21 cellular contexts compared by ENCODE assay signal in the genomic region with DNA sequence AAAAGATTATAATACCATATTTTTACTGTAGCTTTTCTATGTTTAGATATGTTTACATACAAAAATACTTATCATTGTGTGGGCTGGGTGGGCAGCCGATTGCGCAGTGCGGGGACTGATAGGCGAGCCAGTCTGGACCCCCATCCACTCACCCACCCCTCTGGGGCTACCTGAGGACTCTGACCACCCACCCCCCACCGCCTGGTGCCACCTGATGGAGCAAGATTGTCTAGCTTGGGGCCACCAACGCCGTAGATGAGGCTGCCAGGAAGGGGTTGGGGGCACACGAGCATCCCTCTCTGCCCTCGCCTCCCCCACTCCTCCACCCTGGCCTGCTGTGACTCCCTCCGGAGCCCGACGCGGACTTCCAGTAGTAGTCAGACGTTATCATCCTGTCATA. TPM values are rescaled to one million over a fixed set of nuclear protein-coding genes. Genes with fewer than 3 reads are reported as not detected.
DNase-seq lines count a peak whose midpoint lies in the region; ATAC-seq and TF ChIP-seq lines count a peak whose summit lies in the region.
"Had no signal": no experiment of that assay in that cellular context is flagged by ENCODE, and none has a peak within 500 bp of the region (broad histone marks: within the 10 kb centered on the region; RNA-seq: fewer than 3 reads in every experiment).

No MANE protein-coding gene starts in this region.

- H3K9me2 ChIP-seq in Karpas-422 (replicated peaks; ENCODE audit: insufficient read depth, low read length), result no peaks in the 10 kb centered on the region

- H3K4me3 ChIP-seq in Karpas-422 (ENCODE audit: low read length) (no peak overlapping the region), upper lobe of right lung (no peak overlapping the region), coronary artery (no peak overlapping the region)
- H3K4me3 ChIP-seq: BLaER1 treated with 17β-estradiol and CSF1 and Interleukin-3, amounts not matched to agents 10 nM and 100 nM had no signal

- H3K36me3 Mint-ChIP-seq in endothelial cell (ENCODE audit: low read depth, unreplicated experiment), result peaks cover 38% of the 10 kb centered on the region
- H3K36me3 Mint-ChIP-seq in activated CD4-positive, alpha-beta T cell treated with anti-CD3 and anti-CD28 coated beads, Interleukin-2, amount 10 ng/mL, durations not matched to agents 24 days and 14 days (ENCODE audit: low read depth), result peaks cover 1% of the 10 kb centered on the region

- peak; percentile 19 for DNase-seq in Karpas-422
- no peak for DNase-seq in endothelial cell (ENCODE audit: low spot score)
- DNase-seq in left lobe of liver (ENCODE audit: low spot score), result peak; percentile 43
- no peak for DNase-seq in upper lobe of right lung
- no peak for DNase-seq in activated CD4-positive, alpha-beta T cell treated with anti-CD3 and anti-CD28 coated beads, Interleukin-2, amount 10 ng/mL, durations not matched to agents 24 days and 14 days
- DNase-seq in occipital lobe (lab: John Stamatoyannopoulos, UW), result no peak
- DNase-seq in coronary artery (ENCODE audit: low spot score), result no peak
- DNase-seq in stimulated activated CD4-positive, alpha-beta T cell treated with anti-CD3 and anti-CD28 coated beads, Interleukin-2, amount 100 ng/mL, for 48 hours, result no peak
- DNase-seq: 8988T; ACHN; AML-193; Caco-2; Calu3; CD4-positive, alpha-beta T cell; CD8-positive, alpha-beta T cell; DMS79 treated with DMSO at 0.1 percent for 48 hours; GF-D8 had no signal

- no peak for TF ChIP-seq CTCF in endothelial cell (IDR thresholded peaks at IDR 0.05; ENCODE audit: unreplicated experiment)
- TF ChIP-seq CTCF in upper lobe of right lung (IDR thresholded peaks at IDR 0.05), result no peak
- no peak for TF ChIP-seq CTCF in coronary artery (IDR thresholded peaks at IDR 0.05)

- H3K4me1 Mint-ChIP-seq in endothelial cell (ENCODE audit: unreplicated experiment), result no peaks in the 10 kb centered on the region
- H3K4me1 Mint-ChIP-seq in activated CD4-positive, alpha-beta T cell treated with anti-CD3 and anti-CD28 coated beads, Interleukin-2, amount 10 ng/mL, durations not matched to agents 24 days and 14 days, result no peaks in the 10 kb centered on the region

- H3K4me2 ChIP-seq in Karpas-422 (ENCODE audit: low read depth, low read length, poor library complexity, severe bottlenecking), result no peak overlapping the region
- H3K4me2 ChIP-seq: BLaER1 treated with 17β-estradiol and CSF1 and Interleukin-3, amounts not matched to agents 10 nM and 100 nM had no signal

- no peaks in the 10 kb centered on the region for H3K9me3 Mint-ChIP-seq in endothelial cell (ENCODE audit: unreplicated experiment)
- H3K9me3 Mint-ChIP-seq in activated CD4-positive, alpha-beta T cell treated with anti-CD3 and anti-CD28 coated beads, Interleukin-2, amount 10 ng/mL, durations not matched to agents 24 days and 14 days, result peaks cover 11% of the 10 kb centered on the region

- intact Hi-C loops in upper lobe of right lung (cut with DNase I), result no loop called here
- intact Hi-C loops in activated CD4-positive, alpha-beta T cell treated with anti-CD3 and anti-CD28 coated beads, Interleukin-2, amount 10 ng/mL, durations not matched to agents 24 days and 14 days (cut with micrococcal nuclease), result no loop called here

- H3K4me1 ChIP-seq in Karpas-422 (ENCODE audit: low read length) (no peaks in the 10 kb centered on the region), upper lobe of right lung (no peaks in the 10 kb centered on the region)
- H3K4me1 ChIP-seq: Caco-2 had no signal

- H3K27me3 ChIP-seq in Karpas-422 (ENCODE audit: low read length), result no peaks in the 10 kb centered on the region
- H3K27me3 ChIP-seq in upper lobe of right lung, result no peaks in the 10 kb centered on the region
- H3K27me3 ChIP-seq: BLaER1 treated with 17β-estradiol and CSF1 and Interleukin-3, amounts not matched to agents 10 nM and 100 nM had no signal

- H3K27ac Mint-ChIP-seq in endothelial cell (ENCODE audit: unreplicated experiment), result no peak overlapping the region
- H3K27ac Mint-ChIP-seq in activated CD4-positive, alpha-beta T cell treated with anti-CD3 and anti-CD28 coated beads, Interleukin-2, amount 10 ng/mL, durations not matched to agents 24 days and 14 days, result no peak overlapping the region
- H3K27ac Mint-ChIP-seq: B cell; CD4-positive, alpha-beta T cell; CD8-positive, alpha-beta T cell had no signal

- H3K27ac ChIP-seq in Karpas-422 (ENCODE audit: low read length) (no peak overlapping the region), upper lobe of right lung (no peak overlapping the region), coronary artery (no peak overlapping the region)
- H3K27ac ChIP-seq: BLaER1 treated with 17β-estradiol and CSF1 and Interleukin-3, amounts not matched to agents 10 nM and 100 nM; C4-2B had no signal

- ATAC-seq in left lobe of liver (no peak), upper lobe of right lung (peak; percentile 23)
- ATAC-seq: CD8-positive, alpha-beta T cell had no signal

- H3K9ac ChIP-seq in Karpas-422 (ENCODE audit: low read length), result no peak overlapping the region
- H3K9ac ChIP-seq: BLaER1 treated with 17β-estradiol and CSF1 and Interleukin-3, amounts not matched to agents 10 nM and 100 nM had no signal

- no peaks in the 10 kb centered on the region for H3K27me3 Mint-ChIP-seq in endothelial cell (ENCODE audit: unreplicated experiment)
- H3K27me3 Mint-ChIP-seq in activated CD4-positive, alpha-beta T cell treated with anti-CD3 and anti-CD28 coated beads, Interleukin-2, amount 10 ng/mL, durations not matched to agents 24 days and 14 days, result no peaks in the 10 kb centered on the region
- H3K27me3 Mint-ChIP-seq: B cell; CD4-positive, alpha-beta T cell had no signal

- no peaks in the 10 kb centered on the region for H3K79me2 ChIP-seq in Karpas-422 (ENCODE audit: low read length)

- peak overlapping the region; percentile 54 for H3K4me3 Mint-ChIP-seq in endothelial cell (ENCODE audit: unreplicated experiment)
- H3K4me3 Mint-ChIP-seq in activated CD4-positive, alpha-beta T cell treated with anti-CD3 and anti-CD28 coated beads, Interleukin-2, amount 10 ng/mL, durations not matched to agents 24 days and 14 days, result no peak overlapping the region
- H3K4me3 Mint-ChIP-seq: B cell; CD4-positive, alpha-beta T cell; CD8-positive, alpha-beta T cell had no signal

- no peaks in the 10 kb centered on the region for H4K20me1 ChIP-seq in Karpas-422 (ENCODE audit: insufficient read depth, low read depth, low read length)
- H4K20me1 ChIP-seq: BLaER1 treated with 17β-estradiol and CSF1 and Interleukin-3, amounts not matched to agents 10 nM and 100 nM had no signal

- H3K36me3 ChIP-seq in Karpas-422 (ENCODE audit: insufficient read depth, low read length) (peaks cover 34% of the 10 kb centered on the region), upper lobe of right lung (peaks cover 7% of the 10 kb centered on the region)

- no peak overlapping the region for H2AFZ ChIP-seq in Karpas-422 (ENCODE audit: low read length)

- peaks cover 17% of the 10 kb centered on the region for H3K9me3 ChIP-seq in Karpas-422 (ENCODE audit: low read length)
- peaks cover 5% of the 10 kb centered on the region for H3K9me3 ChIP-seq in upper lobe of right lung

RNA-seq across cellular contexts. Expression of a gene that starts 32.4 kb away (rescaled TPM):
- total RNA-seq in Karpas-422 (2014; rRNA removed; shearing (Covaris generic); ENCODE audit: low replicate concordance), result 1,081 and 1,189 TPM in 2 replicates
- total RNA-seq in endothelial cell (ENCODE audit: unreplicated experiment) (306 TPM), left lobe of liver (81.5 TPM), upper lobe of right lung (236 TPM), occipital lobe (85.2 TPM)
- total RNA-seq in activated CD4-positive, alpha-beta T cell treated with anti-CD3 and anti-CD28 coated beads, Interleukin-2, amount 10 ng/mL, durations not matched to agents 24 days and 14 days, result 1,352 and 1,382 TPM in 2 replicates

RNA-seq across cellular contexts. Expression of a gene that starts 34.4 kb away (rescaled TPM):
- total RNA-seq in Karpas-422 (2014; rRNA removed; shearing (Covaris generic); ENCODE audit: low replicate concordance), result not detected in 2 replicates
- 6.0 TPM for total RNA-seq in endothelial cell (ENCODE audit: unreplicated experiment)
- 2.9 TPM for total RNA-seq in left lobe of liver
- total RNA-seq in upper lobe of right lung, result 9.8 TPM
- 0.36 TPM in 1 of 2 replicates, not detected in the other for total RNA-seq in activated CD4-positive, alpha-beta T cell treated with anti-CD3 and anti-CD28 coated beads, Interleukin-2, amount 10 ng/mL, durations not matched to agents 24 days and 14 days
- total RNA-seq in occipital lobe, result 4.1 TPM
- total RNA-seq: B cell; CD4-positive, alpha-beta T cell; CD8-positive, alpha-beta T cell had no signal

RNA-seq across cellular contexts. Expression of a gene that starts 40.1 kb away (rescaled TPM):
- total RNA-seq in Karpas-422 (2014; rRNA removed; shearing (Covaris generic); ENCODE audit: low replicate concordance), result 5.2 and 6.0 TPM in 2 replicates
- 1.4 TPM for total RNA-seq in endothelial cell (ENCODE audit: unreplicated experiment)
- total RNA-seq in left lobe of liver, result not detected
- total RNA-seq in upper lobe of right lung, result 2.5 TPM
- total RNA-seq in activated CD4-positive, alpha-beta T cell treated with anti-CD3 and anti-CD28 coated beads, Interleukin-2, amount 10 ng/mL, durations not matched to agents 24 days and 14 days, result 5.0 TPM in 2 replicates
- total RNA-seq in occipital lobe, result 3.1 TPM
- total RNA-seq: A673; CD8-positive, alpha-beta T cell had no signal

RNA-seq across cellular contexts. Expression of a gene that starts 47.7 kb away (rescaled TPM):
- 372 and 428 TPM in 2 replicates for total RNA-seq in Karpas-422 (2014; rRNA removed; shearing (Covaris generic); ENCODE audit: low replicate concordance)
- total RNA-seq in endothelial cell (ENCODE audit: unreplicated experiment), result 73.5 TPM
- 366 TPM for total RNA-seq in left lobe of liver
- 88.7 TPM for total RNA-seq in upper lobe of right lung
- total RNA-seq in activated CD4-positive, alpha-beta T cell treated with anti-CD3 and anti-CD28 coated beads, Interleukin-2, amount 10 ng/mL, durations not matched to agents 24 days and 14 days, result 106 and 108 TPM in 2 replicates
- 68.6 TPM for total RNA-seq in occipital lobe

RNA-seq across cellular contexts. Expression of a gene that starts 53.4 kb away (rescaled TPM):
- total RNA-seq in Karpas-422 (2014; rRNA removed; shearing (Covaris generic); ENCODE audit: low replicate concordance), result not detected in 2 replicates
- total RNA-seq in endothelial cell (ENCODE audit: unreplicated experiment), result not detected
- not detected for total RNA-seq in left lobe of liver
- 1.1 TPM for total RNA-seq in upper lobe of right lung
- 0.42 TPM in 1 of 2 replicates, not detected in the other for total RNA-seq in activated CD4-positive, alpha-beta T cell treated with anti-CD3 and anti-CD28 coated beads, Interleukin-2, amount 10 ng/mL, durations not matched to agents 24 days and 14 days
- not detected for total RNA-seq in occipital lobe
- total RNA-seq: A673; B cell; CD4-positive, alpha-beta T cell; CD8-positive, alpha-beta T cell had no signal

Comparison
In these comparisons a context has a peak if more than half of its experiments do, and no peak if none do; other contexts are left out.
1. DNase-seq: peak in Karpas-422 (single experiment) and left lobe of liver (single experiment); none in endothelial cell (single experiment), upper lobe of right lung (single experiment), activated CD4-positive, alpha-beta T cell treated with anti-CD3 and anti-CD28 coated beads, Interleukin-2, amount 10 ng/mL, durations not matched to agents 24 days and 14 days (single experiment), occipital lobe (single experiment), coronary artery (single experiment) and stimulated activated CD4-positive, alpha-beta T cell treated with anti-CD3 and anti-CD28 coated beads, Interleukin-2, amount 100 ng/mL, for 48 hours (0 of 2).